In genomic region chr18:61972389-61973264, GRCh38 we compare ENCODE assay signal across 8 cellular contexts.
DNase-seq lines count a peak whose midpoint lies in the region; ATAC-seq and TF ChIP-seq lines count a peak whose summit lies in the region.

No MANE protein-coding gene starts in this region.

- ATAC-seq in GM18909 (IDR thresholded peaks at IDR 0.05; ENCODE audit: poor library complexity, unreplicated experiment) = peak; percentile 84
- peak; percentile 78 for ATAC-seq in HG02798 (IDR thresholded peaks at IDR 0.05; ENCODE audit: poor library complexity, unreplicated experiment)
- no peak for ATAC-seq in gastrocnemius medialis

- no peaks in the 10 kb centered on the region for H3K9me3 ChIP-seq in gastrocnemius medialis

- TF ChIP-seq POLR2A in gastrocnemius medialis (IDR thresholded peaks at IDR 0.05) = no peak

- in situ Hi-C loops in gastrocnemius medialis (cut with MboI; ENCODE audit: low sequenced_read_pairs in 4 of 4) (no loop called here), G401 (cut with HindIII; ENCODE audit: low sequenced_read_pairs) (no loop called here)

- no peaks in the 10 kb centered on the region for H3K4me1 ChIP-seq in gastrocnemius medialis

- H3K4me3 ChIP-seq in gastrocnemius medialis = no peak overlapping the region

- no peak for TF ChIP-seq CTCF in gastrocnemius medialis (IDR thresholded peaks at IDR 0.05 in 4 of 5, conservative IDR thresholded peaks at IDR 0.05 in 1 of 5)

- no peak overlapping the region for H3K27ac ChIP-seq in gastrocnemius medialis

- intact Hi-C loops in gastrocnemius medialis (cut with DNase I; ENCODE audit: low total_unique reads) = no loop called here

- DNase-seq in NCI-H345 treated with DMSO at 0.1 percent for 48 hours (lab: John Stamatoyannopoulos, UW; ENCODE audit: unreplicated experiment) = peak; percentile 35
- DNase-seq in myocyte (ENCODE audit: low read depth) = peak; percentile 39
- no peak for DNase-seq in gastrocnemius medialis
- no peak for DNase-seq in GOT3 (lab: John Stamatoyannopoulos, UW)
- no peak for DNase-seq in G401 (ENCODE audit: low spot score)
- no peak for DNase-seq in activated CD4-positive, alpha-beta T cell treated with anti-CD3 and anti-CD28 coated beads, Interleukin-2, amount 50 U/mL, for 4 hours

- H3K36me3 ChIP-seq in gastrocnemius medialis = no peaks in the 10 kb centered on the region

- H3K27me3 ChIP-seq in gastrocnemius medialis = no peaks in the 10 kb centered on the region

Comparison
In these comparisons a context has a peak if more than half of its experiments do, and no peak if none do; other contexts are left out.
1. ATAC-seq: peak in GM18909 (single experiment) and HG02798 (single experiment); none in gastrocnemius medialis (0 of 2).
2. DNase-seq: peak in NCI-H345 treated with DMSO at 0.1 percent for 48 hours (single experiment) and myocyte (single experiment); none in gastrocnemius medialis (0 of 2), GOT3 (single experiment), G401 (single experiment) and activated CD4-positive, alpha-beta T cell treated with anti-CD3 and anti-CD28 coated beads, Interleukin-2, amount 50 U/mL, for 4 hours (0 of 2).